Comparison of ENCODE assay signal across 1 cellular context in genomic region chr18:74789078-74789477, GRCh38.
TF ChIP-seq lines count a peak whose summit lies in the region.

No MANE protein-coding gene starts in this region.

TF ChIP-seq in GM23338, 12 proteins besides CTCF, POLR2A, EP300 and RAD21 (continued from another document):
- TF ChIP-seq ZNF462 (CRISPR knock-in tag; IDR thresholded peaks at IDR 0.05) (no peak), EZH2phosphoT487 (IDR thresholded peaks at IDR 0.05; ENCODE audit: unreplicated experiment) (no peak), ZNF331 (CRISPR knock-in tag; IDR thresholded peaks at IDR 0.05; ENCODE audit: low read depth) (no peak), NANOG (IDR thresholded peaks at IDR 0.05; ENCODE audit: borderline replicate concordance) (no peak), ZNF114 (CRISPR knock-in tag; IDR thresholded peaks at IDR 0.05) (no peak), ETS1 (IDR thresholded peaks at IDR 0.05) (no peak), REST (IDR thresholded peaks at IDR 0.05; ENCODE audit: unreplicated experiment) (no peak), POLR2AphosphoS5 (IDR thresholded peaks at IDR 0.05; ENCODE audit: low read depth) (no peak), JUNB (IDR thresholded peaks at IDR 0.05; ENCODE audit: unreplicated experiment) (no peak), EZH2 (IDR thresholded peaks at IDR 0.05; ENCODE audit: low read depth, unreplicated experiment) (no peak), CREB1 (CRISPR knock-in tag; IDR thresholded peaks at IDR 0.05; ENCODE audit: low read depth) (no peak)
